2 cellular contexts compared by ENCODE assay signal in the genomic region with DNA sequence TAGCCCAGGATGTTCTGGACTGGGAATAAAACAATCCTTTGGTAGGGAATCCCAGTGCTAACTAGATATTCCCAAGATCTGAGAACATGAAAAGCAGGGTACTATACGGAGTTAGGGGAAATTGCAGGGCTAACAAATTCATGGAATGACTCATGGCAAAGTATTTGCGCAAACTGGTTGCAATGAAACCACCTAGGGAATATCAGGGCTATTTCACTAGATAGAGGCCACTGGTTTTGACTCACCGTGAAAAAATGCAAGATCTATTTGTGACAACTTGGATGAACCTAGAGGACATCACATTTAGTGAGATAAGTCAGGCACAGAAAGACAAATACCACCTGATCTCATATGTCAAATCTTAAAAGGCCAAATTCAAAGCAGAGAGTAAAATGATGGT.
TF ChIP-seq lines count a peak whose summit lies in the region.

No MANE protein-coding gene starts in this region.

TF ChIP-seq in GM23338, 12 proteins besides CTCF, POLR2A, EP300 and RAD21 (continues in another document):
- TF ChIP-seq, protein P1, sequence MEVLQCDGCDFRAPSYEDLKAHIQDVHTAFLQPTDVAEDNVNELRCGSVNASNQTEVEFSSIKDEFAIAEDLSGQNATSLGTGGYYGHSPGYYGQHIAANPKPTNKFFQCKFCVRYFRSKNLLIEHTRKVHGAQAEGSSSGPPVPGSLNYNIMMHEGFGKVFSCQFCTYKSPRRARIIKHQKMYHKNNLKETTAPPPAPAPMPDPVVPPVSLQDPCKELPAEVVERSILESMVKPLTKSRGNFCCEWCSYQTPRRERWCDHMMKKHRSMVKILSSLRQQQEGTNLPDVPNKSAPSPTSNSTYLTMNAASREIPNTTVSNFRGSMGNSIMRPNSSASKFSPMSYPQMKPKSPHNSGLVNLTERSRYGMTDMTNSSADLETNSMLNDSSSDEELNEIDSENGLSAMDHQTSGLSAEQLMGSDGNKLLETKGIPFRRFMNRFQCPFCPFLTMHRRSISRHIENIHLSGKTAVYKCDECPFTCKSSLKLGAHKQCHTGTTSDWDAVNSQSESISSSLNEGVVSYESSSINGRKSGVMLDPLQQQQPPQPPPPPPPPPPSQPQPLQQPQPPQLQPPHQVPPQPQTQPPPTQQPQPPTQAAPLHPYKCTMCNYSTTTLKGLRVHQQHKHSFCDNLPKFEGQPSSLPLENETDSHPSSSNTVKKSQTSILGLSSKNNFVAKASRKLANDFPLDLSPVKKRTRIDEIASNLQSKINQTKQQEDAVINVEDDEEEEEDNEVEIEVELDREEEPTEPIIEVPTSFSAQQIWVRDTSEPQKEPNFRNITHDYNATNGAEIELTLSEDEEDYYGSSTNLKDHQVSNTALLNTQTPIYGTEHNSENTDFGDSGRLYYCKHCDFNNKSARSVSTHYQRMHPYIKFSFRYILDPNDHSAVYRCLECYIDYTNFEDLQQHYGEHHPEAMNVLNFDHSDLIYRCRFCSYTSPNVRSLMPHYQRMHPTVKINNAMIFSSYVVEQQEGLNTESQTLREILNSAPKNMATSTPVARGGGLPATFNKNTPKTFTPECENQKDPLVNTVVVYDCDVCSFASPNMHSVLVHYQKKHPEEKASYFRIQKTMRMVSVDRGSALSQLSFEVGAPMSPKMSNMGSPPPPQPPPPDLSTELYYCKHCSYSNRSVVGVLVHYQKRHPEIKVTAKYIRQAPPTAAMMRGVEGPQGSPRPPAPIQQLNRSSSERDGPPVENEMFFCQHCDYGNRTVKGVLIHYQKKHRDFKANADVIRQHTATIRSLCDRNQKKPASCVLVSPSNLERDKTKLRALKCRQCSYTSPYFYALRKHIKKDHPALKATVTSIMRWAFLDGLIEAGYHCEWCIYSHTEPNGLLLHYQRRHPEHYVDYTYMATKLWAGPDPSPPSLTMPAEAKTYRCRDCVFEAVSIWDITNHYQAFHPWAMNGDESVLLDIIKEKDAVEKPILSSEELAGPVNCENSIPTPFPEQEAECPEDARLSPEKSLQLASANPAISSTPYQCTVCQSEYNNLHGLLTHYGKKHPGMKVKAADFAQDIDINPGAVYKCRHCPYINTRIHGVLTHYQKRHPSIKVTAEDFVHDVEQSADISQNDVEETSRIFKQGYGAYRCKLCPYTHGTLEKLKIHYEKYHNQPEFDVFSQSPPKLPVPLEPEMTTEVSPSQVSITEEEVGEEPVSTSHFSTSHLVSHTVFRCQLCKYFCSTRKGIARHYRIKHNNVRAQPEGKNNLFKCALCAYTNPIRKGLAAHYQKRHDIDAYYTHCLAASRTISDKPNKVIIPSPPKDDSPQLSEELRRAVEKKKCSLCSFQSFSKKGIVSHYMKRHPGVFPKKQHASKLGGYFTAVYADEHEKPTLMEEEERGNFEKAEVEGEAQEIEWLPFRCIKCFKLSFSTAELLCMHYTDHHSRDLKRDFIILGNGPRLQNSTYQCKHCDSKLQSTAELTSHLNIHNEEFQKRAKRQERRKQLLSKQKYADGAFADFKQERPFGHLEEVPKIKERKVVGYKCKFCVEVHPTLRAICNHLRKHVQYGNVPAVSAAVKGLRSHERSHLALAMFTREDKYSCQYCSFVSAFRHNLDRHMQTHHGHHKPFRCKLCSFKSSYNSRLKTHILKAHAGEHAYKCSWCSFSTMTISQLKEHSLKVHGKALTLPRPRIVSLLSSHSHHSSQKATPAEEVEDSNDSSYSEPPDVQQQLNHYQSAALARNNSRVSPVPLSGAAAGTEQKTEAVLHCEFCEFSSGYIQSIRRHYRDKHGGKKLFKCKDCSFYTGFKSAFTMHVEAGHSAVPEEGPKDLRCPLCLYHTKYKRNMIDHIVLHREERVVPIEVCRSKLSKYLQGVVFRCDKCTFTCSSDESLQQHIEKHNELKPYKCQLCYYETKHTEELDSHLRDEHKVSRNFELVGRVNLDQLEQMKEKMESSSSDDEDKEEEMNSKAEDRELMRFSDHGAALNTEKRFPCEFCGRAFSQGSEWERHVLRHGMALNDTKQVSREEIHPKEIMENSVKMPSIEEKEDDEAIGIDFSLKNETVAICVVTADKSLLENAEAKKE (CRISPR knock-in tag; IDR thresholded peaks at IDR 0.05), result no peak
- TF ChIP-seq NANOG (IDR thresholded peaks at IDR 0.05; ENCODE audit: borderline replicate concordance), result no peak
- TF ChIP-seq ZNF114 (CRISPR knock-in tag; IDR thresholded peaks at IDR 0.05), result no peak
- TF ChIP-seq, protein P2, sequence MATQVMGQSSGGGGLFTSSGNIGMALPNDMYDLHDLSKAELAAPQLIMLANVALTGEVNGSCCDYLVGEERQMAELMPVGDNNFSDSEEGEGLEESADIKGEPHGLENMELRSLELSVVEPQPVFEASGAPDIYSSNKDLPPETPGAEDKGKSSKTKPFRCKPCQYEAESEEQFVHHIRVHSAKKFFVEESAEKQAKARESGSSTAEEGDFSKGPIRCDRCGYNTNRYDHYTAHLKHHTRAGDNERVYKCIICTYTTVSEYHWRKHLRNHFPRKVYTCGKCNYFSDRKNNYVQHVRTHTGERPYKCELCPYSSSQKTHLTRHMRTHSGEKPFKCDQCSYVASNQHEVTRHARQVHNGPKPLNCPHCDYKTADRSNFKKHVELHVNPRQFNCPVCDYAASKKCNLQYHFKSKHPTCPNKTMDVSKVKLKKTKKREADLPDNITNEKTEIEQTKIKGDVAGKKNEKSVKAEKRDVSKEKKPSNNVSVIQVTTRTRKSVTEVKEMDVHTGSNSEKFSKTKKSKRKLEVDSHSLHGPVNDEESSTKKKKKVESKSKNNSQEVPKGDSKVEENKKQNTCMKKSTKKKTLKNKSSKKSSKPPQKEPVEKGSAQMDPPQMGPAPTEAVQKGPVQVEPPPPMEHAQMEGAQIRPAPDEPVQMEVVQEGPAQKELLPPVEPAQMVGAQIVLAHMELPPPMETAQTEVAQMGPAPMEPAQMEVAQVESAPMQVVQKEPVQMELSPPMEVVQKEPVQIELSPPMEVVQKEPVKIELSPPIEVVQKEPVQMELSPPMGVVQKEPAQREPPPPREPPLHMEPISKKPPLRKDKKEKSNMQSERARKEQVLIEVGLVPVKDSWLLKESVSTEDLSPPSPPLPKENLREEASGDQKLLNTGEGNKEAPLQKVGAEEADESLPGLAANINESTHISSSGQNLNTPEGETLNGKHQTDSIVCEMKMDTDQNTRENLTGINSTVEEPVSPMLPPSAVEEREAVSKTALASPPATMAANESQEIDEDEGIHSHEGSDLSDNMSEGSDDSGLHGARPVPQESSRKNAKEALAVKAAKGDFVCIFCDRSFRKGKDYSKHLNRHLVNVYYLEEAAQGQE (IDR thresholded peaks at IDR 0.05; ENCODE audit: unreplicated experiment), result no peak
- no peak for TF ChIP-seq ZNF331 (CRISPR knock-in tag; IDR thresholded peaks at IDR 0.05; ENCODE audit: low read depth)
- TF ChIP-seq STAT1 (IDR thresholded peaks at IDR 0.05; ENCODE audit: unreplicated experiment), result no peak
- no peak for TF ChIP-seq EZH2 (IDR thresholded peaks at IDR 0.05; ENCODE audit: low read depth, unreplicated experiment)
- TF ChIP-seq CREB1 (CRISPR knock-in tag; IDR thresholded peaks at IDR 0.05; ENCODE audit: low read depth), result no peak
- no peak for TF ChIP-seq POLR2AphosphoS5 (IDR thresholded peaks at IDR 0.05; ENCODE audit: low read depth)
- no peak for TF ChIP-seq EZH2phosphoT487 (IDR thresholded peaks at IDR 0.05; ENCODE audit: unreplicated experiment)
- no peak for TF ChIP-seq JUNB (IDR thresholded peaks at IDR 0.05; ENCODE audit: unreplicated experiment)

TF ChIP-seq in HEK293T, 16 proteins besides CTCF, POLR2A, EP300 and RAD21 (continued from another document):
- TF ChIP-seq CTBP1 (IDR thresholded peaks at IDR 0.05; ENCODE audit: borderline replicate concordance), result no peak
